In genomic region chr5:151182976-151183375, GRCh38 we compare ENCODE assay signal across 18 cellular contexts. TPM values are rescaled to one million over a fixed set of nuclear protein-coding genes. Genes with fewer than 3 reads are reported as not detected.
A peak's percentile ranks its signal among the peaks of the same experiment; 100 is the strongest.
DNase-seq lines count a peak whose midpoint lies in the region; ATAC-seq and TF ChIP-seq lines count a peak whose summit lies in the region.
"Had no signal": no experiment of that assay in that cellular context is flagged by ENCODE, and none has a peak within 500 bp of the region (broad histone marks: within the 10 kb centered on the region; RNA-seq: fewer than 3 reads in every experiment).

No MANE protein-coding gene starts in this region.

- WGBS in esophagus muscularis mucosa = 79% methylated on average over 8 of the region's 8 CpGs

- peaks cover 46 to 96% (median 89%) of the 10 kb centered on the region in 4 donors for H3K36me3 ChIP-seq in esophagus muscularis mucosa
- H3K36me3 ChIP-seq: BE2C had no signal

- H3K4me3 ChIP-seq in esophagus muscularis mucosa = no peak overlapping the region
- H3K4me3 ChIP-seq: A549 had no signal

- no peaks in the 10 kb centered on the region for H3K27me3 ChIP-seq in esophagus muscularis mucosa
- H3K27me3 ChIP-seq: BE2C had no signal

- H3K9me3 ChIP-seq in esophagus muscularis mucosa = no peaks in the 10 kb centered on the region
- H3K9me3 ChIP-seq: A549, BE2C had no signal

- H3K4me1 ChIP-seq in esophagus muscularis mucosa = no peaks in the 10 kb centered on the region
- H3K4me1 ChIP-seq: A549, BE2C had no signal

- TF ChIP-seq POLR2A in esophagus muscularis mucosa (IDR thresholded peaks at IDR 0.05; ENCODE audit: low read depth) = no peak

- intact Hi-C loops in esophagus muscularis mucosa (cut with DNase I) = no loop called here

- H3K36me3 Mint-ChIP-seq in stimulated activated effector memory CD8-positive, alpha-beta T cell treated with anti-CD3 and anti-CD28 coated beads, Interleukin-12 subunit alpha, Interleukin-12 subunit beta, amount 100 ng/mL, for 72 hours = peaks cover 62% of the 10 kb centered on the region

- H3K27ac Mint-ChIP-seq in stimulated activated naive CD8-positive, alpha-beta T cell treated with anti-CD3 and anti-CD28 coated beads, Interleukin-15, amount 100 ng/mL, for 72 hours = no peak overlapping the region
- peak overlapping the region; percentile 67 for H3K27ac Mint-ChIP-seq in stimulated activated effector memory CD8-positive, alpha-beta T cell treated with anti-CD3 and anti-CD28 coated beads, Interleukin-12 subunit alpha, Interleukin-12 subunit beta, amount 100 ng/mL, for 72 hours
- H3K27ac Mint-ChIP-seq: H9 had no signal

- TF ChIP-seq CTCF in esophagus muscularis mucosa (IDR thresholded peaks at IDR 0.05) = no peak

- H3K4me3 Mint-ChIP-seq in stimulated activated naive CD8-positive, alpha-beta T cell treated with anti-CD3 and anti-CD28 coated beads, Interleukin-15, amount 100 ng/mL, for 72 hours = no peak overlapping the region
- no peak overlapping the region for H3K4me3 Mint-ChIP-seq in stimulated activated effector memory CD8-positive, alpha-beta T cell treated with anti-CD3 and anti-CD28 coated beads, Interleukin-12 subunit alpha, Interleukin-12 subunit beta, amount 100 ng/mL, for 72 hours
- H3K4me3 Mint-ChIP-seq: CD8-positive, alpha-beta T cell; H9 had no signal

- DNase-seq in stimulated activated naive CD8-positive, alpha-beta T cell treated with anti-CD3 and anti-CD28 coated beads, Interleukin-15, Interleukin-2, amounts not matched to agents 100 U/mL and 50 U/mL, for 24 hours = no peak
- no peak for DNase-seq in stimulated activated naive CD8-positive, alpha-beta T cell treated with anti-CD3 and anti-CD28 coated beads, Interleukin-15, amount 100 ng/mL, for 72 hours
- peak; percentile 53 for DNase-seq in esophagus muscularis mucosa (ENCODE audit: extremely low spot score)
- DNase-seq in stimulated activated effector memory CD8-positive, alpha-beta T cell treated with anti-CD3 and anti-CD28 coated beads, Interleukin-12 subunit alpha, Interleukin-12 subunit beta, amount 100 ng/mL, for 72 hours (ENCODE audit: low spot score in 2 of 2) = no peak
- DNase-seq in RKO (ENCODE audit: low spot score) = no peak
- DNase-seq: BE2C, COR-L47, DMS153, DMS79 treated with DMSO at 0.1 percent for 48 hours, EL, GDM1, GOT3, H9 had no signal

- TF ChIP-seq EP300 in esophagus muscularis mucosa (IDR thresholded peaks at IDR 0.05) = no peak

- H3K27me3 Mint-ChIP-seq in stimulated activated naive CD8-positive, alpha-beta T cell treated with anti-CD3 and anti-CD28 coated beads, Interleukin-15, amount 100 ng/mL, for 72 hours = no peaks in the 10 kb centered on the region

- ATAC-seq in stimulated activated naive CD8-positive, alpha-beta T cell treated with anti-CD3 and anti-CD28 coated beads, Interleukin-15, Interleukin-2, amounts not matched to agents 100 U/mL and 50 U/mL, for 24 hours = peak; percentile 7
- no peak for ATAC-seq in stimulated activated naive CD8-positive, alpha-beta T cell treated with anti-CD3 and anti-CD28 coated beads, Interleukin-15, amount 100 ng/mL, for 72 hours
- ATAC-seq in stimulated activated effector memory CD8-positive, alpha-beta T cell treated with anti-CD3 and anti-CD28 coated beads, Interleukin-12 subunit alpha, Interleukin-12 subunit beta, amount 100 ng/mL, for 72 hours = no peak
- no peak for ATAC-seq in HG03045 (IDR thresholded peaks at IDR 0.05; ENCODE audit: unreplicated experiment)
- ATAC-seq: A549; CD8-positive, alpha-beta T cell; HepG2 had no signal

- no peak overlapping the region for H3K27ac ChIP-seq in esophagus muscularis mucosa (replicated peaks in 1 of 4)
- H3K27ac ChIP-seq: A549, C4-2B had no signal

- H3K9me3 Mint-ChIP-seq in stimulated activated naive CD8-positive, alpha-beta T cell treated with anti-CD3 and anti-CD28 coated beads, Interleukin-15, amount 100 ng/mL, for 72 hours = peaks cover 0 to 2% of the 10 kb centered on the region in 2 donors
- H3K9me3 Mint-ChIP-seq in stimulated activated effector memory CD8-positive, alpha-beta T cell treated with anti-CD3 and anti-CD28 coated beads, Interleukin-12 subunit alpha, Interleukin-12 subunit beta, amount 100 ng/mL, for 72 hours = no peaks in the 10 kb centered on the region
- H3K9me3 Mint-ChIP-seq: CD8-positive, alpha-beta T cell; H9 had no signal

- peaks cover 23% of the 10 kb centered on the region for H3K4me1 Mint-ChIP-seq in stimulated activated naive CD8-positive, alpha-beta T cell treated with anti-CD3 and anti-CD28 coated beads, Interleukin-15, amount 100 ng/mL, for 72 hours
- peaks cover 12% of the 10 kb centered on the region for H3K4me1 Mint-ChIP-seq in stimulated activated effector memory CD8-positive, alpha-beta T cell treated with anti-CD3 and anti-CD28 coated beads, Interleukin-12 subunit alpha, Interleukin-12 subunit beta, amount 100 ng/mL, for 72 hours

RNA-seq across cellular contexts. Expression of gene ANXA6, which starts 25.4 kb away (rescaled TPM):
- total RNA-seq in esophagus muscularis mucosa = 100 to 1,000 TPM; 232 to 442 (median 374) TPM

RNA-seq across cellular contexts. Expression of gene CCDC69, which starts 40.9 kb away (rescaled TPM):
- total RNA-seq in esophagus muscularis mucosa = 100 to 1,000 TPM; 217 to 341 (median 285) TPM
